In the genomic region with DNA sequence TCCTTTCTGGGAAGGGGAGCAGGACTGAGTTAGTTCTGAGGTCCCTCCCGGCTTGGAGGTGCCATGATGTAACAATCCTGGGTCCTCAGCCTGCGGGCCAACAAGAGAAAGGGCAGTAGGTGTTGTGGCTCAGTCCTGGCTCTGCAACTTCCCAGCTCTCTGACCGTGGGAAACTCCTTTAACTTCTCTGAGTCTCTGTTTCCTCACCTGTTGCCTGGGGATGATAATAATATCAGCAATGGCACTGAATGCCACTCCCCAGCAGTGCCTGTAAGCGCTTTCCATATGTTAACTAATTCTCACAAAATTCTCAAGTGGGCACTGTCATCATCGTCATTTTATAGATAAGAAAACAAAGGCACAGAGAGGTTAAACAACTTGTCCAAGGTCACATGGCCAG, we compare ENCODE assay signal across 2 cellular contexts.
TF ChIP-seq lines count a peak whose summit lies in the region.

No MANE protein-coding gene starts in this region.

TF ChIP-seq in HEK293, 187 proteins besides CTCF, POLR2A, EP300 and RAD21:
- TF ChIP-seq SCRT1 (tag by site-specific recombination; IDR thresholded peaks at IDR 0.05; ENCODE audit: borderline replicate concordance) (0 out of 2 replicates have a peak, but pooled peaks have one; percentile 10), MZF1 (tag by site-specific recombination; IDR thresholded peaks at IDR 0.05; ENCODE audit: borderline replicate concordance) (no peak), SCRT2 (tag by site-specific recombination; IDR thresholded peaks at IDR 0.05) (peak; percentile 54; the same call in 1 of the 2 replicates)

TF ChIP-seq in H1, 55 proteins besides CTCF, POLR2A, EP300 and RAD21:
- TF ChIP-seq KDM1A (IDR thresholded peaks at IDR 0.05; ENCODE audit: borderline replicate concordance, low read length) (no peak), GTF2F1 (IDR thresholded peaks at IDR 0.05; ENCODE audit: borderline replicate concordance, low read depth, low read length) (no peak), CEBPB (IDR thresholded peaks at IDR 0.05; ENCODE audit: low read depth, low read length) (no peak), FOSL1 (IDR thresholded peaks at IDR 0.05; ENCODE audit: insufficient read depth, low read depth, low read length) (no peak), CREB1 (IDR thresholded peaks at IDR 0.05) (no peak), NRF1 (IDR thresholded peaks at IDR 0.05; ENCODE audit: low read depth, low read length) (no peak), BCL11A (IDR thresholded peaks at IDR 0.05; ENCODE audit: low read depth in 2 of 2, low read length in 2 of 2) (no peak), ATF2 (IDR thresholded peaks at IDR 0.05; ENCODE audit: low read length) (no peak), EGR1 (IDR thresholded peaks at IDR 0.05; ENCODE audit: borderline replicate concordance, low read depth, low read length) (no peak), SIN3A (conservative IDR thresholded peaks at IDR 0.05 in 1 of 2, IDR thresholded peaks at IDR 0.05 in 1 of 2; ENCODE audit: low read depth in 1 of 2, low read length in 2 of 2) (no peak), RNF2 (IDR thresholded peaks at IDR 0.05; ENCODE audit: borderline replicate concordance, low read depth, low read length, missing control alignments, poor library complexity, severe bottlenecking) (no peak)
